ENCODE assay signal across 18 cellular contexts in genomic region chr11:57144075-57144474, GRCh38. TPM values are rescaled to one million over a fixed set of nuclear protein-coding genes. Genes with fewer than 3 reads are reported as not detected.
DNase-seq lines count a peak whose midpoint lies in the region; TF ChIP-seq lines count a peak whose summit lies in the region.
"Had no signal": no experiment of that assay in that cellular context is flagged by ENCODE, and none has a peak within 500 bp of the region (broad histone marks: within the 10 kb centered on the region; RNA-seq: fewer than 3 reads in every experiment).

No MANE protein-coding gene starts in this region.

- TF ChIP-seq POLR2A in uterus (IDR thresholded peaks at IDR 0.05): no peak

- H3K4ac ChIP-seq in H9 (ENCODE audit: low read depth, low read length): no peak overlapping the region
- H3K4ac ChIP-seq in mesendoderm (ENCODE audit: low read depth, low read length): no peak overlapping the region

- peak overlapping the region in 1 of 3 experiments; percentile 40; a peak in 1 of 7 replicates for H3K27ac Mint-ChIP-seq in H9

- H2BK5ac ChIP-seq in H9 (ENCODE audit: insufficient read length, low read length): no peak overlapping the region
- H2BK5ac ChIP-seq in mesendoderm (ENCODE audit: low read length): no peak overlapping the region

- no peaks in the 10 kb centered on the region for H4K20me1 ChIP-seq in H9 (ENCODE audit: control insufficient read depth, insufficient read depth, insufficient read length)
- H4K20me1 ChIP-seq in SK-N-SH (ENCODE audit: insufficient read depth): no peaks in the 10 kb centered on the region

- H3K79me1 ChIP-seq in H9 (ENCODE audit: insufficient read depth, low read depth, low read length, poor library complexity, severe bottlenecking) (no peaks in the 10 kb centered on the region), mesendoderm (ENCODE audit: low read length) (no peaks in the 10 kb centered on the region)

- H3K9me3 ChIP-seq in A673 (ENCODE audit: low read depth, low read length, poor library complexity, severe bottlenecking): no peaks in the 10 kb centered on the region
- no peaks in the 10 kb centered on the region for H3K9me3 ChIP-seq in H9 (ENCODE audit: control insufficient read depth, low read depth, low read length)
- no peaks in the 10 kb centered on the region for H3K9me3 ChIP-seq in SK-N-SH
- no peaks in the 10 kb centered on the region for H3K9me3 ChIP-seq in uterus
- H3K9me3 ChIP-seq: HAP-1 had no signal

- no peaks in the 10 kb centered on the region for H3K36me3 Mint-ChIP-seq in H9 (ENCODE audit: insufficient read depth in 1 of 3, low read depth in 3 of 3)

- DNase-seq in A673 (ENCODE audit: low spot score): peak; percentile 4
- DNase-seq in H9: no peak
- DNase-seq in SK-N-SH: no peak
- DNase-seq in mesendoderm: no peak
- no peak for DNase-seq in EL
- DNase-seq in uterus: no peak
- DNase-seq in activated CD4-positive, alpha-beta T cell treated with anti-CD3 and anti-CD28 coated beads, Interleukin-2, amount 50 U/mL, for 4 hours: no peak
- DNase-seq: ACHN, AML-193, COR-L47, NCI-H1092 treated with DMSO at 0.1 percent for 48 hours, NCI-H1694 treated with DMSO at 0.1 percent for 48 hours, NCI-H2107, NCI-H2227 treated with DMSO at 0.1 percent for 48 hours, NCI-H524 treated with DMSO at 0.1 percent for 48 hours, SHP77 treated with DMSO at 0.1 percent for 48 hours had no signal

- no peak overlapping the region for H3T11ph ChIP-seq in H9 (ENCODE audit: low read length)

- H3K27me3 Mint-ChIP-seq in H9 (ENCODE audit: low read depth): peaks cover 2% of the 10 kb centered on the region; the same call in 1 of the 2 replicates

- H3K27ac ChIP-seq in A673 (ENCODE audit: low read depth, low read length, poor library complexity, severe bottlenecking) (no peak overlapping the region), H9 (ENCODE audit: insufficient read length, low read depth, low read length) (no peak overlapping the region), SK-N-SH (ENCODE audit: low read depth in 2 of 2, low read length in 1 of 2) (peak overlapping the region in 1 of 2 experiments; percentile 99; a peak in 2 of 4 replicates), mesendoderm (ENCODE audit: low read depth, low read length) (peak overlapping the region; percentile 20), uterus (no peak overlapping the region)
- H3K27ac ChIP-seq: HL-60 had no signal

- H4K5ac ChIP-seq in H9 (ENCODE audit: insufficient read length, low read depth, low read length): no peak overlapping the region
- H4K5ac ChIP-seq in mesendoderm (ENCODE audit: low read length): no peak overlapping the region

- no peaks in the 10 kb centered on the region for H3K23me2 ChIP-seq in H9 (ENCODE audit: insufficient read length, low read depth, low read length, poor library complexity, severe bottlenecking)

- H3K36me3 ChIP-seq in A673 (ENCODE audit: insufficient read depth, low read length, poor library complexity, severe bottlenecking): no peaks in the 10 kb centered on the region
- no peaks in the 10 kb centered on the region for H3K36me3 ChIP-seq in SK-N-SH (replicated peaks in 1 of 2; ENCODE audit: control insufficient read depth in 1 of 2, insufficient read depth in 2 of 2, low read length in 1 of 2)
- H3K36me3 ChIP-seq in mesendoderm (ENCODE audit: control insufficient read depth, insufficient read depth, low read length): no peaks in the 10 kb centered on the region
- no peaks in the 10 kb centered on the region for H3K36me3 ChIP-seq in uterus
- H3K36me3 ChIP-seq: HAP-1 had no signal

- TF ChIP-seq EP300 in SK-N-SH (IDR thresholded peaks at IDR 0.05; ENCODE audit: borderline replicate concordance in 1 of 2, low read depth in 1 of 2, low read length in 1 of 2): no peak

- intact Hi-C loops in A673 (cut with micrococcal nuclease; ENCODE audit: unreplicated experiment) (no loop called here), uterus (cut with DNase I; ENCODE audit: low total_unique reads) (no loop called here)

- no peak overlapping the region for H2BK15ac ChIP-seq in H9 (ENCODE audit: low read depth, low read length)
- H2BK15ac ChIP-seq in mesendoderm (replicated peaks; ENCODE audit: low read depth): no peak overlapping the region

- H3K27me3 ChIP-seq in A673 (replicated peaks; ENCODE audit: insufficient read depth, low read depth, low read length, poor library complexity) (no peaks in the 10 kb centered on the region), H9 (ENCODE audit: insufficient read depth, low read length) (no peaks in the 10 kb centered on the region), SK-N-SH (ENCODE audit: insufficient read depth) (no peaks in the 10 kb centered on the region; the same call in 1 of the 2 replicates), mesendoderm (ENCODE audit: insufficient read depth, low read length, poor library complexity) (no peaks in the 10 kb centered on the region), uterus (no peaks in the 10 kb centered on the region)

- no peak overlapping the region for H4K91ac ChIP-seq in H9 (ENCODE audit: insufficient read length, low read depth, low read length)

- peaks cover 0 to 3% of the 10 kb centered on the region in 2 experiments; a peak in 1 of 4 replicates for H3K4me1 Mint-ChIP-seq in H9

- no CpG with 5 or more reads among the region's 5 CpGs for WGBS in H9 (ENCODE audit: extremely low coverage, insufficient read length, low lambda C conversion rate)
- WGBS in SK-N-SH (ENCODE audit: low lambda C conversion rate): 59% methylated on average over 3 of the region's 5 CpGs
- no CpG with 5 or more reads among the region's 5 CpGs for WGBS in mesendoderm (ENCODE audit: extremely low coverage, insufficient coverage, low lambda C conversion rate)

- no TSS peak for BruUV-seq in A673 (replicated peaks; lab: Mats Ljungman, UMichigan)

- H3K23ac ChIP-seq in H9 (ENCODE audit: insufficient read length, low read depth, low read length) (no peak overlapping the region), mesendoderm (ENCODE audit: low read length) (no peak overlapping the region)

- no peaks in the 10 kb centered on the region for H3F3A ChIP-seq in SK-N-SH (replicated peaks; ENCODE audit: insufficient read depth)

- no peak overlapping the region for H3K14ac ChIP-seq in H9 (ENCODE audit: insufficient read depth, low read length)

- no peaks in the 10 kb centered on the region; a peak in 1 of 5 replicates for H3K9me3 Mint-ChIP-seq in H9

- POLR2A ChIA-PET in A673 (lab: Charles Lee; ENCODE audit: low non-redundant PET) (no interaction called here), SK-N-SH (lab: Yijun Ruan, JAX) (interaction anchor here (1.2 to 2.2 kb wide), 6 partner anchors 10 to 297 kb away, joined by 3 to 11 read pairs (median 6); no protein-coding TSS in a partner anchor)

- H3K56ac ChIP-seq in H9 (ENCODE audit: insufficient read length, low read depth, low read length) (no peak overlapping the region), mesendoderm (ENCODE audit: low read length) (no peak overlapping the region)

- CTCF ChIA-PET in A673 (lab: Charles Lee) (no interaction called here), SK-N-SH (lab: Yijun Ruan, JAX) (interaction anchor here (0.6 to 10.1 kb wide), 18 partner anchors 13 to 108 kb away, joined by 3 to 90 read pairs (median 3); no protein-coding TSS in a partner anchor)

- H2BK20ac ChIP-seq in H9 (ENCODE audit: low read depth, low read length, poor library complexity, severe bottlenecking): no peak overlapping the region

- H2BK120ac ChIP-seq in H9 (ENCODE audit: low read depth, low read length, poor library complexity, severe bottlenecking): no peak overlapping the region
- H2BK120ac ChIP-seq in mesendoderm (ENCODE audit: low read depth, low read length): no peak overlapping the region

- no peak overlapping the region for H3K4me2 ChIP-seq in H9 (ENCODE audit: insufficient read depth, insufficient read length, low read length)
- no peak overlapping the region for H3K4me2 ChIP-seq in SK-N-SH
- no peak overlapping the region for H3K4me2 ChIP-seq in mesendoderm (ENCODE audit: low read length)

- TF ChIP-seq RAD21 in SK-N-SH (IDR thresholded peaks at IDR 0.05; ENCODE audit: low read length): peak; percentile 40

- H3K79me2 ChIP-seq in H9 (ENCODE audit: insufficient read depth, low read length): no peaks in the 10 kb centered on the region
- no peaks in the 10 kb centered on the region for H3K79me2 ChIP-seq in SK-N-SH (ENCODE audit: insufficient read depth)
- H3K79me2 ChIP-seq in mesendoderm (ENCODE audit: control insufficient read depth, insufficient read depth, low read length): no peaks in the 10 kb centered on the region

- H2BK12ac ChIP-seq in H9 (ENCODE audit: insufficient read length, low read depth, low read length): no peak overlapping the region

- no peak overlapping the region for H3K18ac ChIP-seq in H9 (ENCODE audit: insufficient read length, low read depth, low read length)
- H3K18ac ChIP-seq in mesendoderm (ENCODE audit: low read length): no peak overlapping the region

- H3K4me3 Mint-ChIP-seq in H9: no peak overlapping the region

- H3K9ac ChIP-seq in H9 (ENCODE audit: extremely low read depth, insufficient read length, low read length) (no peak overlapping the region), SK-N-SH (no peak overlapping the region), mesendoderm (ENCODE audit: low read length) (no peak overlapping the region)

- H4K8ac ChIP-seq in H9 (replicated peaks; ENCODE audit: insufficient read length, low read depth, low read length): no peak overlapping the region
- H4K8ac ChIP-seq in mesendoderm (ENCODE audit: low read depth, low read length): no peak overlapping the region

- TF ChIP-seq CTCF in A673 (conservative IDR thresholded peaks at IDR 0.05; ENCODE audit: low read depth, low read length) (no peak; the same call in 1 of the 2 replicates), H9 (conservative IDR thresholded peaks at IDR 0.05) (peak; percentile 45), SK-N-SH (IDR thresholded peaks at IDR 0.05) (no peak), uterus (IDR thresholded peaks at IDR 0.05) (no peak)

- H3K4me1 ChIP-seq in A673 (ENCODE audit: insufficient read depth, low read length, poor library complexity, severe bottlenecking) (no peaks in the 10 kb centered on the region), H9 (ENCODE audit: insufficient read depth, low read length) (no peaks in the 10 kb centered on the region), SK-N-SH (ENCODE audit: control insufficient read depth in 1 of 2, insufficient read depth in 2 of 2, low read depth in 1 of 2, low read length in 1 of 2) (peaks cover 0 to 29% of the 10 kb centered on the region in 2 experiments; a peak in 2 of 4 replicates), mesendoderm (ENCODE audit: control insufficient read depth, low read depth, low read length) (peaks cover 9% of the 10 kb centered on the region), uterus (no peaks in the 10 kb centered on the region)
- H3K4me1 ChIP-seq: HAP-1 had no signal

- no peak overlapping the region for H2AK5ac ChIP-seq in H9 (ENCODE audit: insufficient read length, low read length)
- no peak overlapping the region for H2AK5ac ChIP-seq in mesendoderm (ENCODE audit: low read length)

- H3K4me3 ChIP-seq in A673 (ENCODE audit: low read depth, low read length, poor library complexity, severe bottlenecking) (no peak overlapping the region), SK-N-SH (ENCODE audit: low read depth in 2 of 2, low read length in 1 of 2) (no peak overlapping the region), mesendoderm (ENCODE audit: low read length) (no peak overlapping the region), uterus (no peak overlapping the region)
- H3K4me3 ChIP-seq: HAP-1 had no signal

- H3K9me2 ChIP-seq in SK-N-SH: no peaks in the 10 kb centered on the region

- H2AFZ ChIP-seq in H9 (ENCODE audit: low read length) (no peak overlapping the region), SK-N-SH (ENCODE audit: low read depth) (no peak overlapping the region)

RNA-seq across cellular contexts. Expression of gene LRRC55, which starts 37.7 kb away (rescaled TPM):
- total RNA-seq in A673 (2021) (2.5 and 3.0 TPM in 2 replicates), H9 (2021) (0.90 and 1.0 TPM in 2 replicates), uterus (1 to 10 TPM in 1 of 4 donors, under 1 TPM in 1, not detected in 2; 0.26 to 2.1 TPM)
- polyA plus RNA-seq in SK-N-SH (2012; rRNA removed): not detected in 2 replicates
- 0.01 TPM in 1 of 2 replicates, not detected in the other for polyA plus RNA-seq in SK-N-SH (2012; cell fraction: cytosol; rRNA removed)
- not detected in 2 replicates for polyA plus RNA-seq in SK-N-SH (2012; cell fraction: nucleus; rRNA removed)
- 0.38 TPM for polyA plus RNA-seq in mesendoderm (2013, experiment 1 of 2)
- polyA plus RNA-seq in mesendoderm (2013, experiment 2 of 2): 0.25 TPM
